ENCODE assay signal across 8 cellular contexts in genomic region chr3:179451335-179452165, GRCh38. TPM values are rescaled to one million over a fixed set of nuclear protein-coding genes. Genes with fewer than 3 reads are reported as not detected.
A peak's percentile ranks its signal among the peaks of the same experiment; 100 is the strongest.
DNase-seq lines count a peak whose midpoint lies in the region; ATAC-seq lines count a peak whose summit lies in the region.

Gene GNB4 (minus strand): TSS chr3:179451470. CDS start chr3:179426200, 25,270 bp downstream.

- ATAC-seq in GM19455 (IDR thresholded peaks at IDR 0.05; ENCODE audit: unreplicated experiment) (peak; percentile 74), HG03565 (IDR thresholded peaks at IDR 0.05; ENCODE audit: unreplicated experiment) (peak; percentile 66)
- peak; percentile 80 for ATAC-seq in stimulated activated effector memory CD8-positive, alpha-beta T cell treated with anti-CD3 and anti-CD28 coated beads, Interleukin-12 subunit alpha, Interleukin-12 subunit beta, amount 100 ng/mL, for 72 hours

- H3K27ac ChIP-seq in mesodermal cell (ENCODE audit: low read depth, low read length, severe bottlenecking), result peak within 1 kb of the TSS; percentile 96

- no peaks in the 10 kb centered on the region for H3K9me3 ChIP-seq in mesodermal cell (ENCODE audit: control insufficient read depth, low read length)

- peaks cover 11% of the 10 kb centered on the region for H3K4me1 Mint-ChIP-seq in stimulated activated effector memory CD8-positive, alpha-beta T cell treated with anti-CD3 and anti-CD28 coated beads, Interleukin-12 subunit alpha, Interleukin-12 subunit beta, amount 100 ng/mL, for 72 hours

- H3K36me3 ChIP-seq in mesodermal cell (ENCODE audit: control insufficient read depth, insufficient read depth, low read length), result peaks cover 11% of the 10 kb centered on the region

- WGBS in mesodermal cell (ENCODE audit: insufficient coverage in 2 of 2), 2 experiments, result 2 to 3% methylated on average over 48 to 65 of the region's 75 CpGs

- no peak within 1 kb of the TSS for H3K27ac Mint-ChIP-seq in stimulated activated effector memory CD8-positive, alpha-beta T cell treated with anti-CD3 and anti-CD28 coated beads, Interleukin-12 subunit alpha, Interleukin-12 subunit beta, amount 100 ng/mL, for 72 hours

- H3K4me1 ChIP-seq in mesodermal cell (ENCODE audit: control insufficient read depth, insufficient read depth, low read length, poor library complexity, severe bottlenecking), result peaks cover 12% of the 10 kb centered on the region

- no peaks in the 10 kb centered on the region for H3K9me3 Mint-ChIP-seq in stimulated activated effector memory CD8-positive, alpha-beta T cell treated with anti-CD3 and anti-CD28 coated beads, Interleukin-12 subunit alpha, Interleukin-12 subunit beta, amount 100 ng/mL, for 72 hours

- peak; percentile 82 for DNase-seq in COLO829 (ENCODE audit: low spot score)
- peak; percentile 86 for DNase-seq in NCI-H774 (lab: John Stamatoyannopoulos, UW)
- DNase-seq in activated CD8-positive, alpha-beta memory T cell treated with anti-CD3 and anti-CD28 coated beads for 24 hours, result peak; percentile 72
- DNase-seq in epidermal melanocyte (ENCODE audit: insufficient read length, low spot score), result peak; percentile 66
- DNase-seq in stimulated activated effector memory CD8-positive, alpha-beta T cell treated with anti-CD3 and anti-CD28 coated beads, Interleukin-12 subunit alpha, Interleukin-12 subunit beta, amount 100 ng/mL, for 72 hours (ENCODE audit: low spot score in 2 of 2), result peak; percentile 22 to 62

- peak within 1 kb of the TSS; percentile 74 for H3K4me3 Mint-ChIP-seq in stimulated activated effector memory CD8-positive, alpha-beta T cell treated with anti-CD3 and anti-CD28 coated beads, Interleukin-12 subunit alpha, Interleukin-12 subunit beta, amount 100 ng/mL, for 72 hours

- H3K4me3 ChIP-seq in mesodermal cell (ENCODE audit: extremely low read depth, insufficient read depth, low read length, poor library complexity, severe bottlenecking), result peak within 1 kb of the TSS; percentile 69

- no peaks in the 10 kb centered on the region for H3K36me3 Mint-ChIP-seq in stimulated activated effector memory CD8-positive, alpha-beta T cell treated with anti-CD3 and anti-CD28 coated beads, Interleukin-12 subunit alpha, Interleukin-12 subunit beta, amount 100 ng/mL, for 72 hours

RNA-seq across cellular contexts. Expression of gene GNB4, which starts in this region (rescaled TPM):
- polyA plus RNA-seq in mesodermal cell (2013, experiment 1 of 2), result 57.6 TPM
- 62.5 TPM for polyA plus RNA-seq in mesodermal cell (2013, experiment 2 of 2)

Comparison
In these comparisons a context has a peak if more than half of its experiments do, and no peak if none do; other contexts are left out.
1. Peak in every context shown above with its lines: DNase-seq, ATAC-seq, H3K4me3 ChIP-seq and H3K27ac ChIP-seq.